Comparison of ENCODE assay signal across 9 cellular contexts in genomic region chr18:48826806-48827205, GRCh38.
DNase-seq lines count a peak whose midpoint lies in the region; ATAC-seq and TF ChIP-seq lines count a peak whose summit lies in the region.
"Had no signal": no experiment of that assay in that cellular context is flagged by ENCODE, and none has a peak within 500 bp of the region (broad histone marks: within the 10 kb centered on the region; RNA-seq: fewer than 3 reads in every experiment).

No MANE protein-coding gene starts in this region.

- H3K36me3 Mint-ChIP-seq in stimulated activated effector memory CD8-positive, alpha-beta T cell treated with anti-CD3 and anti-CD28 coated beads, Interleukin-12 subunit alpha, Interleukin-12 subunit beta, amount 100 ng/mL, for 72 hours, result peaks cover 52% of the 10 kb centered on the region

- H3K9me3 Mint-ChIP-seq in stimulated activated effector memory CD8-positive, alpha-beta T cell treated with anti-CD3 and anti-CD28 coated beads, Interleukin-12 subunit alpha, Interleukin-12 subunit beta, amount 100 ng/mL, for 72 hours, result no peaks in the 10 kb centered on the region

- H3K56ac ChIP-seq in IMR-90 (ENCODE audit: extremely low read depth, insufficient read depth, low read length), result no peak overlapping the region

- BruUV-seq in IMR-90 (replicated peaks; lab: Mats Ljungman, UMichigan), result no TSS peak

- H3K27me3 ChIP-seq in IMR-90 (ENCODE audit: control insufficient read depth, insufficient read depth, low read length), result no peaks in the 10 kb centered on the region
- no peaks in the 10 kb centered on the region for H3K27me3 ChIP-seq in colonic mucosa

- TF ChIP-seq RAD21 in IMR-90 (IDR thresholded peaks at IDR 0.05; ENCODE audit: low read length), result no peak

- H3K4me3 Mint-ChIP-seq in stimulated activated effector memory CD8-positive, alpha-beta T cell treated with anti-CD3 and anti-CD28 coated beads, Interleukin-12 subunit alpha, Interleukin-12 subunit beta, amount 100 ng/mL, for 72 hours, result no peak overlapping the region

- H3K18ac ChIP-seq in IMR-90 (ENCODE audit: low read depth, low read length), result no peak overlapping the region

- no peak overlapping the region for H2BK5ac ChIP-seq in IMR-90 (ENCODE audit: low read depth, low read length, poor library complexity, severe bottlenecking)

- H3K4me1 ChIP-seq in IMR-90 (ENCODE audit: control insufficient read depth, insufficient read depth, low read length) (peaks cover 24% of the 10 kb centered on the region), colonic mucosa (no peaks in the 10 kb centered on the region)

- H3K27ac Mint-ChIP-seq in stimulated activated effector memory CD8-positive, alpha-beta T cell treated with anti-CD3 and anti-CD28 coated beads, Interleukin-12 subunit alpha, Interleukin-12 subunit beta, amount 100 ng/mL, for 72 hours, result peak overlapping the region; percentile 81

- H3K9me3 ChIP-seq in IMR-90 (ENCODE audit: control insufficient read depth, insufficient read depth, low read length), result no peaks in the 10 kb centered on the region
- no peaks in the 10 kb centered on the region for H3K9me3 ChIP-seq in colonic mucosa

- intact Hi-C loops in IMR-90 (cut with micrococcal nuclease), result loop anchor here (5.0 kb wide), 2 partner anchors 115 to 150 kb away; no protein-coding TSS in a partner anchor
- intact Hi-C loops in colonic mucosa (cut with DNase I), result no loop called here

- no peak overlapping the region for H2BK20ac ChIP-seq in IMR-90 (ENCODE audit: low read depth, low read length)

- no peak overlapping the region for H3K4me2 ChIP-seq in IMR-90 (ENCODE audit: low read depth, low read length)

- DNase-seq in IMR-90, result no peak
- DNase-seq in colonic mucosa, result peak; percentile 9
- peak; percentile 47 for DNase-seq in mesenteric fat pad (ENCODE audit: low spot score)
- no peak for DNase-seq in stimulated activated effector memory CD8-positive, alpha-beta T cell treated with anti-CD3 and anti-CD28 coated beads, Interleukin-12 subunit alpha, Interleukin-12 subunit beta, amount 100 ng/mL, for 72 hours (ENCODE audit: low spot score in 2 of 2)
- no peak for DNase-seq in NCI-H69 (lab: John Stamatoyannopoulos, UW)
- no peak for DNase-seq in activated naive CD4-positive, alpha-beta T cell (lab: John Stamatoyannopoulos, UW)
- DNase-seq in HuH-7 (ENCODE audit: low spot score), result no peak
- DNase-seq: NCI-H446 treated with DMSO at 0.1 percent for 48 hours had no signal

- no peak; the same call in 1 of the 2 replicates for ATAC-seq in IMR-90 (ENCODE audit: low read depth)
- no peak for ATAC-seq in stimulated activated effector memory CD8-positive, alpha-beta T cell treated with anti-CD3 and anti-CD28 coated beads, Interleukin-12 subunit alpha, Interleukin-12 subunit beta, amount 100 ng/mL, for 72 hours
- no peak for ATAC-seq in GM18519 (IDR thresholded peaks at IDR 0.05; ENCODE audit: low FRiP score, unreplicated experiment)

- no peak overlapping the region for H4K91ac ChIP-seq in IMR-90 (ENCODE audit: insufficient read depth, low read depth, low read length)

- POLR2A ChIA-PET in IMR-90 (lab: Charles Lee; ENCODE audit: unreplicated experiment), result interaction anchor here (0.6 kb wide), 3 partner anchors 14 to 85 kb away, joined by 3 to 6 read pairs (median 4); no protein-coding TSS in a partner anchor

- peaks cover 18 to 72% of the 10 kb centered on the region in 2 experiments for H3K79me1 ChIP-seq in IMR-90 (ENCODE audit: low read depth in 1 of 2, low read length in 2 of 2)

- dilution Hi-C loops in IMR-90 (cut with HindIII; ENCODE audit: low sequenced_read_pairs, unreplicated experiment), result no loop called here

- H3K4me1 Mint-ChIP-seq in stimulated activated effector memory CD8-positive, alpha-beta T cell treated with anti-CD3 and anti-CD28 coated beads, Interleukin-12 subunit alpha, Interleukin-12 subunit beta, amount 100 ng/mL, for 72 hours, result peaks cover 91% of the 10 kb centered on the region

- H3K27ac ChIP-seq in IMR-90 (ENCODE audit: insufficient read depth, low read length), result no peak overlapping the region
- H3K27ac ChIP-seq in colonic mucosa, result no peak overlapping the region

- no peak overlapping the region for H2AFZ ChIP-seq in IMR-90 (replicated peaks; ENCODE audit: low read length, poor library complexity)

- H3K4me3 ChIP-seq in IMR-90 (ENCODE audit: insufficient read depth, low read depth, low read length) (no peak overlapping the region), colonic mucosa (no peak overlapping the region)

- H3K36me3 ChIP-seq in IMR-90 (ENCODE audit: control insufficient read depth, insufficient read depth, low read length) (peaks cover 7% of the 10 kb centered on the region; the same call in 1 of the 2 replicates), colonic mucosa (no peaks in the 10 kb centered on the region)

- H3K9me1 ChIP-seq in IMR-90 (ENCODE audit: insufficient read depth, low read length), result peaks cover 20% of the 10 kb centered on the region

- peak overlapping the region; percentile 94; the same call in 1 of the 2 replicates for H3K23ac ChIP-seq in IMR-90 (ENCODE audit: low read depth, low read length)

- H2AK9ac ChIP-seq in IMR-90 (replicated peaks; ENCODE audit: low read depth, low read length, poor library complexity), result peak overlapping the region; percentile 8

- H2BK15ac ChIP-seq in IMR-90 (ENCODE audit: low read depth, low read length), result no peak overlapping the region

- H4K20me1 ChIP-seq in IMR-90 (ENCODE audit: insufficient read depth, low read length), result peaks cover 11% of the 10 kb centered on the region; the same call in 1 of the 2 replicates

- peak overlapping the region; percentile 20; the same call in 1 of the 2 replicates for H3K4ac ChIP-seq in IMR-90 (ENCODE audit: low read depth, low read length)

- in situ Hi-C loops in IMR-90 (cut with MboI; ENCODE audit: low sequenced_read_pairs), result no loop called here

- H2BK120ac ChIP-seq in IMR-90 (ENCODE audit: low read depth, low read length), result peak overlapping the region; percentile 72; the same call in 1 of the 2 replicates

- H4K5ac ChIP-seq in IMR-90 (ENCODE audit: low read depth, low read length), result no peak overlapping the region

- CTCF ChIA-PET in IMR-90 (lab: Yijun Ruan, JAX), result interaction anchor here (0.6 to 0.9 kb wide), 2 partner anchors 168 to 412 kb away, joined by 3 read pairs; no protein-coding TSS in a partner anchor

- no peak for TF ChIP-seq CTCF in IMR-90 (conservative IDR thresholded peaks at IDR 0.05; ENCODE audit: low read depth, low read length)
- no peak for TF ChIP-seq CTCF in colonic mucosa (IDR thresholded peaks at IDR 0.05)

- peak overlapping the region; percentile 20; the same call in 1 of the 2 replicates for H2AK5ac ChIP-seq in IMR-90 (ENCODE audit: low read depth, low read length)

- WGBS in IMR-90 (ENCODE audit: extremely low coverage in 2 of 2, insufficient read length in 1 of 2), 2 experiments, result 88% methylated on average over 7 of the region's 8 CpGs; no CpG with 5 or more reads in 1 of the 2 experiments

- H3K9ac ChIP-seq in IMR-90 (ENCODE audit: low read depth, low read length), result no peak overlapping the region
- H3K9ac ChIP-seq in colonic mucosa (ENCODE audit: low read depth in 2 of 2, low read length in 2 of 2), result no peak overlapping the region

- H3K14ac ChIP-seq in IMR-90 (replicated peaks; ENCODE audit: low read depth, low read length), result peak overlapping the region; percentile 64; the same call in 1 of the 2 replicates

- no peak for TF ChIP-seq POLR2A in IMR-90 (IDR thresholded peaks at IDR 0.05; ENCODE audit: low read depth, low read length)

- H4K8ac ChIP-seq in IMR-90 (ENCODE audit: low read depth in 2 of 2, low read length in 2 of 2), result 0 out of 4 replicates have a peak overlapping the region, but pooled peaks of 1 of the 2 experiments have one; percentile 4

TF ChIP-seq in IMR-90, 13 proteins besides CTCF, POLR2A, EP300 and RAD21:
- TF ChIP-seq RFX5 (IDR thresholded peaks at IDR 0.05; ENCODE audit: low read depth, low read length) (no peak), FOS (IDR thresholded peaks at IDR 0.05; ENCODE audit: low read depth, low read length) (no peak)

Comparison
In these comparisons a context has a peak if more than half of its experiments do, and no peak if none do; other contexts are left out.
1. DNase-seq: peak in colonic mucosa (single experiment) and mesenteric fat pad (single experiment); none in IMR-90 (single experiment), stimulated activated effector memory CD8-positive, alpha-beta T cell treated with anti-CD3 and anti-CD28 coated beads, Interleukin-12 subunit alpha, Interleukin-12 subunit beta, amount 100 ng/mL, for 72 hours (0 of 2), NCI-H69 (single experiment), activated naive CD4-positive, alpha-beta T cell (0 of 4) and HuH-7 (single experiment).